ENCODE assay signal across 40 cellular contexts in the genomic region with DNA sequence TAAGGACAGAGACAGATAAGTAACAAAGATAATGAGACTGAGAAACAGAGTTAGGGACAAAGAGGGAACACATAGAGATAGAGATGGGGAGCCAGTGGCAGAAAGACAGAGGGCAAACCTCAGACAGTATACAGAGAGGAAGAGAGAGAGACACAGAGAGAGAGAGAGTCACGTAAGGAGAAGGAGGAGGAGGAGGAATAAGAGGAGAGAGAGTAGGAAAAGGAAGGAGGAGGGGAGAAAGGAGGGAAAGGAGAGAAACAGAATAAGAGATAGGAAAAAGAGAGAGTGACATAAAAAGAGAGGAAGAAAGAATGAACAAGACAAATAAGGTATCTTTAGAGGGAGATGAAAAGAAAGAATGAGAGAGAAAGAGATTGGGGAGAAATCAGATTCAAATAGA. TPM values are rescaled to one million over a fixed set of nuclear protein-coding genes. Genes with fewer than 3 reads are reported as not detected.
"Had no signal": no experiment of that assay in that cellular context is flagged by ENCODE, and none has a peak within 500 bp of the region (broad histone marks: within the 10 kb centered on the region; RNA-seq: fewer than 3 reads in every experiment).

No MANE protein-coding gene starts in this region.

- H3K4me1 ChIP-seq: adrenal gland, body of pancreas, breast epithelium had no signal

- H3K36me3 Mint-ChIP-seq: activated CD4-positive, alpha-beta memory T cell treated with anti-CD3 and anti-CD28 coated beads for 36 hours; activated naive CD4-positive, alpha-beta T cell treated with anti-CD3 and anti-CD28 coated beads, Interleukin-2, amount 50 U/mL, for 72 hours; activated naive CD8-positive, alpha-beta T cell treated with anti-CD3 and anti-CD28 coated beads, Interleukin-2, amount 10 ng/mL, durations not matched to agents 7 days and 5 days had no signal

- DNase-seq: activated B cell treated with CpG ODN at 0.5 μM for 24 hours; activated CD4-positive, alpha-beta memory T cell treated with anti-CD3 and anti-CD28 coated beads for 36 hours; activated CD4-positive, alpha-beta T cell treated with anti-CD3 and anti-CD28 coated beads for 4 hours; activated CD4-positive, alpha-beta T cell treated with anti-CD3 and anti-CD28 coated beads, Interleukin-2, amount 10 ng/mL, durations not matched to agents 24 days and 14 days; activated CD4-positive, alpha-beta T cell treated with anti-CD3 and anti-CD28 coated beads, Interleukin-2, amount 50 U/mL, for 1 hour; activated CD4-positive, alpha-beta T cell treated with anti-CD3 and anti-CD28 coated beads, Interleukin-2, amount 50 U/mL, for 4 hours; activated CD4-positive, CD25-positive, alpha-beta regulatory T cell treated with anti-CD3 and anti-CD28 coated beads, Interleukin-2, amount 50 U/mL, for 72 hours; activated CD8-positive, alpha-beta memory T cell treated with anti-CD3 and anti-CD28 coated beads, Interleukin-2, amount 50 U/mL, for 4 hours; activated CD8-positive, alpha-beta T cell treated with anti-CD3 and anti-CD28 coated beads for 36 hours; activated effector memory CD4-positive, alpha-beta T cell treated with anti-CD3 and anti-CD28 coated beads, Interleukin-2, amount 50 U/mL, for 16 hours; activated gamma-delta T cell treated with Interleukin-2 at 50 U/mL for 16 hours; activated naive CD4-positive, alpha-beta T cell; activated naive CD4-positive, alpha-beta T cell treated with anti-CD3 and anti-CD28 coated beads for 36 hours; activated naive CD4-positive, alpha-beta T cell treated with anti-CD3 and anti-CD28 coated beads, Interleukin-2, amount 50 U/mL, for 16 hours; activated naive CD8-positive, alpha-beta T cell treated with anti-CD3 and anti-CD28 coated beads, Interleukin-2, amount 10 ng/mL, durations not matched to agents 7 days and 5 days; activated T-cell treated with anti-CD3 and anti-CD28 coated beads for 4 hours; activated T-cell treated with anti-CD3 and anti-CD28 coated beads, Interleukin-2, amount 50 U/mL, for 1 hour; activated T-cell treated with anti-CD3 and anti-CD28 coated beads, Interleukin-2, amount 50 U/mL, for 4 hours; activated T-cell treated with anti-CD3 and anti-CD28 coated beads, Interleukin-2, amount 50 U/mL, for 72 hours; amniotic stem cell; aorta; body of pancreas; brain microvascular endothelial cell; central memory CD4-positive, alpha-beta T cell; T-helper 1 cell; T-helper 2 cell; T-helper 9 cell had no signal

- FAIRE-seq: astrocyte, TTC549 had no signal

- H3K27ac ChIP-seq: adrenal gland, body of pancreas, brain microvascular endothelial cell, breast epithelium, VCaP had no signal

- H3K36me3 ChIP-seq: adrenal gland, brain microvascular endothelial cell, breast epithelium had no signal

- H3K9me3 ChIP-seq: adrenal gland, body of pancreas, breast epithelium had no signal

- H3K4me3 Mint-ChIP-seq: activated B cell treated with CpG ODN at 0.5 μM for 24 hours; activated CD4-positive, alpha-beta memory T cell treated with anti-CD3 and anti-CD28 coated beads for 36 hours; activated CD4-positive, alpha-beta T cell treated with anti-CD3 and anti-CD28 coated beads, Interleukin-2, amount 10 ng/mL, durations not matched to agents 24 days and 14 days; activated CD8-positive, alpha-beta T cell treated with anti-CD3 and anti-CD28 coated beads for 36 hours; activated naive CD4-positive, alpha-beta T cell treated with anti-CD3 and anti-CD28 coated beads for 36 hours; activated naive CD8-positive, alpha-beta T cell treated with anti-CD3 and anti-CD28 coated beads, Interleukin-2, amount 10 ng/mL, durations not matched to agents 7 days and 5 days; activated T-cell treated with anti-CD3 and anti-CD28 coated beads, Interleukin-2, amount 50 U/mL, for 4 hours; activated T-cell treated with anti-CD3 and anti-CD28 coated beads, Interleukin-2, amount 50 U/mL, for 72 hours; activated T-helper 1 cell treated with anti-CD3 and anti-CD28 coated beads, Interleukin-12 subunit alpha, Interleukin-12 subunit beta, Interleukin-2, Interleukin-4 antibody, amounts not matched to agents 30 ng/mL and 10 ng/mL and 1 ng/mL, durations not matched to agents 14 hours and 24 hours and 36 hours; activated T-helper 17 cell treated with anti-CD3 and anti-CD28 coated beads, Interleukin-2, amount 50 U/mL, for 72 hours; T-helper 1 cell treated with Interleukin-12 subunit alpha and Interleukin-12 subunit beta and Interleukin-4 antibody, amounts not matched to agents 30 μg/mL and 1 μg/mL, for 36 hours; T-helper 2 cell treated with Interferon-gamma antibody and Interleukin-4, amounts not matched to agents 5 μg/mL and 100 μg/mL, for 36 hours had no signal

- H3K4me3 ChIP-seq: adrenal gland, body of pancreas, breast epithelium had no signal

- H3K4me1 Mint-ChIP-seq: activated B cell treated with CpG ODN at 0.5 μM for 24 hours; activated CD4-positive, alpha-beta T cell treated with anti-CD3 and anti-CD28 coated beads, Interleukin-2, amount 10 ng/mL, durations not matched to agents 24 days and 14 days; activated T-helper 17 cell treated with anti-CD3 and anti-CD28 coated beads, Interleukin-2, amount 50 U/mL, for 72 hours had no signal

- ATAC-seq: activated CD8-positive, alpha-beta T cell treated with anti-CD3 and anti-CD28 coated beads for 36 hours; activated naive CD4-positive, alpha-beta T cell treated with anti-CD3 and anti-CD28 coated beads, Interleukin-2, amount 50 U/mL, for 72 hours; activated T-cell treated with anti-CD3 and anti-CD28 coated beads, Interleukin-2, amount 50 U/mL, for 4 hours; activated T-cell treated with anti-CD3 and anti-CD28 coated beads, Interleukin-2, amount 50 U/mL, for 72 hours; activated T-helper 17 cell treated with anti-CD3 and anti-CD28 coated beads, Interleukin-2, amount 50 U/mL, for 72 hours; body of pancreas had no signal

- H3K27ac Mint-ChIP-seq: activated B cell treated with CpG ODN at 0.5 μM for 24 hours; activated CD4-positive, alpha-beta memory T cell treated with anti-CD3 and anti-CD28 coated beads for 36 hours; activated CD4-positive, alpha-beta T cell treated with anti-CD3 and anti-CD28 coated beads, Interleukin-2, amount 10 ng/mL, durations not matched to agents 24 days and 14 days; activated CD8-positive, alpha-beta T cell treated with anti-CD3 and anti-CD28 coated beads for 36 hours; activated naive CD4-positive, alpha-beta T cell treated with anti-CD3 and anti-CD28 coated beads for 36 hours; activated naive CD8-positive, alpha-beta T cell treated with anti-CD3 and anti-CD28 coated beads, Interleukin-2, amount 10 ng/mL, durations not matched to agents 7 days and 5 days; activated T-cell treated with anti-CD3 and anti-CD28 coated beads, Interleukin-2, amount 50 U/mL, for 72 hours; activated T-helper 1 cell treated with anti-CD3 and anti-CD28 coated beads, Interleukin-12 subunit alpha, Interleukin-12 subunit beta, Interleukin-2, Interleukin-4 antibody, amounts not matched to agents 30 ng/mL and 10 ng/mL and 1 ng/mL, durations not matched to agents 14 hours and 24 hours and 36 hours; activated T-helper 17 cell treated with anti-CD3 and anti-CD28 coated beads, Interleukin-2, amount 50 U/mL, for 72 hours; T-helper 1 cell treated with Interleukin-12 subunit alpha and Interleukin-12 subunit beta and Interleukin-4 antibody, amounts not matched to agents 30 μg/mL and 1 μg/mL, for 36 hours; T-helper 2 cell treated with Interferon-gamma antibody and Interleukin-4, amounts not matched to agents 5 μg/mL and 100 μg/mL, for 36 hours had no signal

- H3K9me3 Mint-ChIP-seq: activated B cell treated with CpG ODN at 0.5 μM for 24 hours; activated CD4-positive, alpha-beta memory T cell treated with anti-CD3 and anti-CD28 coated beads for 36 hours; activated CD4-positive, alpha-beta T cell treated with anti-CD3 and anti-CD28 coated beads, Interleukin-2, amount 10 ng/mL, durations not matched to agents 24 days and 14 days; activated CD8-positive, alpha-beta T cell treated with anti-CD3 and anti-CD28 coated beads for 36 hours; activated naive CD4-positive, alpha-beta T cell treated with anti-CD3 and anti-CD28 coated beads for 36 hours; activated naive CD8-positive, alpha-beta T cell treated with anti-CD3 and anti-CD28 coated beads, Interleukin-2, amount 10 ng/mL, durations not matched to agents 7 days and 5 days; activated T-cell treated with anti-CD3 and anti-CD28 coated beads, Interleukin-2, amount 50 U/mL, for 4 hours; activated T-cell treated with anti-CD3 and anti-CD28 coated beads, Interleukin-2, amount 50 U/mL, for 72 hours; activated T-helper 1 cell treated with anti-CD3 and anti-CD28 coated beads, Interleukin-12 subunit alpha, Interleukin-12 subunit beta, Interleukin-2, Interleukin-4 antibody, amounts not matched to agents 30 ng/mL and 10 ng/mL and 1 ng/mL, durations not matched to agents 14 hours and 24 hours and 36 hours; activated T-helper 17 cell treated with anti-CD3 and anti-CD28 coated beads, Interleukin-2, amount 50 U/mL, for 72 hours; T-helper 1 cell treated with Interleukin-12 subunit alpha and Interleukin-12 subunit beta and Interleukin-4 antibody, amounts not matched to agents 30 μg/mL and 1 μg/mL, for 36 hours; T-helper 2 cell treated with Interferon-gamma antibody and Interleukin-4, amounts not matched to agents 5 μg/mL and 100 μg/mL, for 36 hours had no signal

- H3K27me3 ChIP-seq: brain microvascular endothelial cell had no signal

RNA-seq across cellular contexts. Expression of gene CYP2B6, which starts 23.6 kb away (rescaled TPM):
- total RNA-seq: activated B cell treated with CpG ODN at 0.5 μM for 24 hours; activated CD4-positive, alpha-beta memory T cell treated with anti-CD3 and anti-CD28 coated beads for 36 hours; activated CD4-positive, alpha-beta T cell treated with anti-CD3 and anti-CD28 coated beads, Interleukin-2, amount 10 ng/mL, durations not matched to agents 24 days and 14 days; activated CD8-positive, alpha-beta memory T cell treated with anti-CD3 and anti-CD28 coated beads for 36 hours; activated CD8-positive, alpha-beta T cell treated with anti-CD3 and anti-CD28 coated beads for 36 hours; activated naive CD4-positive, alpha-beta T cell treated with anti-CD3 and anti-CD28 coated beads for 36 hours; activated naive CD4-positive, alpha-beta T cell treated with anti-CD3 and anti-CD28 coated beads, Interleukin-2, amount 50 U/mL, for 72 hours; activated naive CD8-positive, alpha-beta T cell treated with anti-CD3 and anti-CD28 coated beads, Interleukin-2, amount 10 ng/mL, durations not matched to agents 7 days and 5 days; activated T-cell treated with anti-CD3 and anti-CD28 coated beads, Interleukin-2, amount 50 U/mL, for 72 hours; activated T-helper 1 cell treated with anti-CD3 and anti-CD28 coated beads, Interleukin-12 subunit alpha, Interleukin-12 subunit beta, Interleukin-2, Interleukin-4 antibody, amounts not matched to agents 30 ng/mL and 10 ng/mL and 1 ng/mL, durations not matched to agents 14 hours and 24 hours and 36 hours; activated T-helper 17 cell treated with anti-CD3 and anti-CD28 coated beads, Interleukin-2, amount 50 U/mL, for 72 hours; aorta; astrocyte; body of pancreas; breast epithelium; cardiac septum; cerebellum had no signal
